ENCODE assay signal across 8 cellular contexts in the genomic region with DNA sequence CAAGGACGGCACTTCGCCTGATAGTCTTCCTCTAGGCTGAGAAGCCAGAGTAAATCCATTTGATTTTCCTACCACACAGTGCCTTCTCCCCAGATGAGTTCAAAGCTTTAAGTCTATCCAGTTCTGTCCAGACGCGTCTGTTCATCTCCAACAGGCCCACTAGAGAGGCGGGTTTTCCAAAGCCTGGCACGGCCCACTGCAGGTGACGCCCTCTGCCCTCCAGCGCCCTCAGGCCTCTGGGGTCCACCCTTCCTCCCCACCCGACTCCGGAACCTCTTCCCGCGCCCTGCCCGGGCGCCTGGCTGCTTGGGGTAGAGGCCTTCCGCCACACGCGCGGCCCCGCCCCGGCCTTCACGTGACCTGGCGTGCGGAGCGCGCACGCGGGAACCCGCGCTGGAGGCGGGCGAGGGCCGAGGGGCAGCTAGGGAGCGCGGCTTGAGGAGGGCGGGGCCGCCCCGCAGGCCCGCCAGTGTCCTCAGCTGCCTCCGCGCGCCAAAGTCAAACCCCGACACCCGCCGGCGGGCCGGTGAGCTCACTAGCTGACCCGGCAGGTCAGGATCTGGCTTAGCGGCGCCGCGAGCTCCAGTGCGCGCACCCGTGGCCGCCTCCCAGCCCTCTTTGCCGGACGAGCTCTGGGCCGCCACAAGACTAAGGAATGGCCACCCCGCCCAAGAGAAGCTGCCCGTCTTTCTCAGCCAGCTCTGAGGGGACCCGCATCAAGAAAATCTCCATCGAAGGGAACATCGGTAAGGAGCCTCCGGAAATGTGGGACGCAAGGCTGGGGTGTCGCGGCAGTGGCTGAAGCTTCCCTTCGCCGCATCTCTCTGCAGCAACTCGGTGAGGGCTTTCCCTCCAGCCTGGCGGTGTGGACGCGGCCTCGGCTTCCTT. TPM values are rescaled to one million over a fixed set of nuclear protein-coding genes. Genes with fewer than 3 reads are reported as not detected.
A peak's percentile ranks its signal among the peaks of the same experiment; 100 is the strongest.
DNase-seq lines count a peak whose midpoint lies in the region; ATAC-seq, FAIRE-seq and TF ChIP-seq lines count a peak whose summit lies in the region.

Gene DCK, plus strand, starts transcription at position 469 of the 888 bp plus-strand sequence. Its CDS starts 187 bp downstream, at position 656.

- H3K36me3 ChIP-seq in hepatocyte (replicated peaks; ENCODE audit: insufficient read depth, low read depth) (no peaks in the 10 kb centered on the region), aorta (ENCODE audit: control insufficient read depth in 1 of 2, insufficient read depth in 2 of 2, low read length in 1 of 2) (no peaks in the 10 kb centered on the region)

- intact Hi-C loops in aorta (cut with DNase I) = loop anchor here (1.0 to 10.0 kb wide), 4 partner anchors 91 to 309 kb away; partner anchors contain the start of genes MOB1B (in 2 of the 2), GRSF1 (in 1 of the 2) and UTP3 (in 1 of the 2)

- H3K4me2 ChIP-seq in hepatocyte = peak within 1 kb of the TSS; percentile 72

- in situ Hi-C loops in astrocyte of the cerebellum (cut with HindIII; ENCODE audit: low sequenced_read_pairs) = loop anchor here (25.0 kb wide), 1 partner anchor 156 kb away; the partner anchor contains the start of gene GRSF1

- H3K27me3 ChIP-seq in hepatocyte (no peaks in the 10 kb centered on the region), aorta (ENCODE audit: control insufficient read depth in 1 of 2, insufficient read depth in 2 of 2, low read length in 1 of 2) (no peaks in the 10 kb centered on the region)

- 1% methylated on average over 74 of the region's 74 CpGs for WGBS in hepatocyte (ENCODE audit: low lambda C conversion rate, missing lambda C conversion rate)
- 0 to 1% methylated on average over 68 to 74 of the region's 74 CpGs for WGBS in aorta, 2 donors

- ATAC-seq in HG02943 (IDR thresholded peaks at IDR 0.05; ENCODE audit: low read depth, unreplicated experiment) (peak; percentile 77), aorta (ENCODE audit: low FRiP score) (peak; percentile 99)

- H3K4me1 ChIP-seq in hepatocyte (ENCODE audit: insufficient read depth) (no peaks in the 10 kb centered on the region), aorta (ENCODE audit: control insufficient read depth in 1 of 2, insufficient read depth in 2 of 2, low read length in 2 of 2) (peaks cover 0 to 3% of the 10 kb centered on the region in 2 donors)

- H3K79me2 ChIP-seq in hepatocyte = peaks cover 45% of the 10 kb centered on the region

- H3K9me2 ChIP-seq in hepatocyte (replicated peaks; ENCODE audit: insufficient read depth) = no peaks in the 10 kb centered on the region

- DNase-seq in GM18507 (ENCODE audit: extremely low spot score, insufficient read length, low read depth) (peak; percentile 78), NCI-H187 (lab: John Stamatoyannopoulos, UW) (peak; percentile 87 to 94), T-helper 22 cell (ENCODE audit: low read depth) (peak; percentile 77), astrocyte of the cerebellum (ENCODE audit: low read depth) (peak; percentile 60), hepatocyte (ENCODE audit: low spot score) (peak; percentile 95), renal cortical epithelial cell (ENCODE audit: low read depth) (peak; percentile 68), aorta (peak; percentile 94 to 97)

- H3K9me3 ChIP-seq in hepatocyte (ENCODE audit: low read depth) = no peaks in the 10 kb centered on the region
- no peaks in the 10 kb centered on the region for H3K9me3 ChIP-seq in aorta (ENCODE audit: control insufficient read depth, low read length)

- H3K4me3 ChIP-seq in astrocyte of the cerebellum (ENCODE audit: low read depth, low read length) = peak within 1 kb of the TSS; percentile 81
- H3K4me3 ChIP-seq in hepatocyte = peak within 1 kb of the TSS; percentile 78
- H3K4me3 ChIP-seq in aorta (ENCODE audit: low read length in 2 of 2) = peak within 1 kb of the TSS; percentile 42 to 62

- no peaks in the 10 kb centered on the region for H4K20me1 ChIP-seq in hepatocyte (ENCODE audit: insufficient read depth, poor library complexity, severe bottlenecking)

- TF ChIP-seq CTCF in astrocyte of the cerebellum (IDR thresholded peaks at IDR 0.05; ENCODE audit: low read depth, low read length, missing control alignments) (no peak), hepatocyte (IDR thresholded peaks at IDR 0.05; ENCODE audit: poor library complexity) (no peak)

- peak within 1 kb of the TSS; percentile 94 for H3K27ac ChIP-seq in hepatocyte
- H3K27ac ChIP-seq in aorta (ENCODE audit: low read depth in 1 of 2, low read length in 2 of 2) = peak within 1 kb of the TSS in 1 of 2 donors; percentile 60

- peak within 1 kb of the TSS; percentile 89 for H2AFZ ChIP-seq in hepatocyte

- peak; percentile 91 for FAIRE-seq in GM18507 (lab: Jason Lieb, UNC)

RNA-seq across cellular contexts. Expression of gene DCK, which starts in this region (rescaled TPM):
- total RNA-seq in hepatocyte (18.4 and 19.7 TPM in 2 replicates), renal cortical epithelial cell (13.8 and 21.2 TPM in 2 replicates), aorta (10 to 100 TPM; 10.7 to 11.2 TPM)
- polyA plus RNA-seq in hepatocyte (11.9 and 12.8 TPM in 2 replicates), aorta (10 to 100 TPM in 1 of 2 donors, 1 to 10 TPM in 1; 7.5 to 21.0 TPM)
